Comparison of ENCODE assay signal across 13 cellular contexts in genomic region chr12:31962076-31962475, GRCh38. TPM values are rescaled to one million over a fixed set of nuclear protein-coding genes. Genes with fewer than 3 reads are reported as not detected.
DNase-seq lines count a peak whose midpoint lies in the region; ATAC-seq, FAIRE-seq and TF ChIP-seq lines count a peak whose summit lies in the region.
"Had no signal": no experiment of that assay in that cellular context is flagged by ENCODE, and none has a peak within 500 bp of the region (broad histone marks: within the 10 kb centered on the region; RNA-seq: fewer than 3 reads in every experiment).

No MANE protein-coding gene starts in this region.

- ATAC-seq in T-helper 17 cell: no peak
- no peak for ATAC-seq in GM18502 (IDR thresholded peaks at IDR 0.05; ENCODE audit: poor library complexity, unreplicated experiment)
- ATAC-seq in GM21447 (IDR thresholded peaks at IDR 0.05; ENCODE audit: unreplicated experiment): no peak

- peaks cover 10% of the 10 kb centered on the region for H3K9me3 Mint-ChIP-seq in activated CD4-positive, alpha-beta T cell treated with anti-CD3 and anti-CD28 coated beads, Interleukin-2, amount 10 ng/mL, durations not matched to agents 24 days and 14 days

- H3K4me3 Mint-ChIP-seq in activated CD4-positive, alpha-beta T cell treated with anti-CD3 and anti-CD28 coated beads, Interleukin-2, amount 10 ng/mL, durations not matched to agents 24 days and 14 days: peak overlapping the region; percentile 87
- H3K4me3 Mint-ChIP-seq in T-helper 17 cell: peak overlapping the region; percentile 93

- TF ChIP-seq CTCF in hepatocyte (IDR thresholded peaks at IDR 0.05; ENCODE audit: poor library complexity) (no peak), tibial artery (IDR thresholded peaks at IDR 0.05) (no peak)

- H3K79me2 ChIP-seq in hepatocyte: peaks cover 70% of the 10 kb centered on the region

- peaks cover 67% of the 10 kb centered on the region for H3K36me3 Mint-ChIP-seq in activated CD4-positive, alpha-beta T cell treated with anti-CD3 and anti-CD28 coated beads, Interleukin-2, amount 10 ng/mL, durations not matched to agents 24 days and 14 days (ENCODE audit: low read depth)
- H3K36me3 Mint-ChIP-seq in T-helper 17 cell (ENCODE audit: low read depth): peaks cover 9% of the 10 kb centered on the region

- no peaks in the 10 kb centered on the region for H3K27me3 Mint-ChIP-seq in activated CD4-positive, alpha-beta T cell treated with anti-CD3 and anti-CD28 coated beads, Interleukin-2, amount 10 ng/mL, durations not matched to agents 24 days and 14 days
- H3K27me3 Mint-ChIP-seq in T-helper 17 cell: no peaks in the 10 kb centered on the region

- DNase-seq in activated CD4-positive, alpha-beta T cell treated with anti-CD3 and anti-CD28 coated beads, Interleukin-2, amount 10 ng/mL, durations not matched to agents 24 days and 14 days: no peak
- no peak for DNase-seq in activated CD4-positive, alpha-beta T cell treated with anti-CD3 and anti-CD28 coated beads for 4 hours
- no peak for DNase-seq in T-helper 17 cell
- DNase-seq in hepatocyte (ENCODE audit: low spot score): peak; percentile 37
- peak; percentile 84 for DNase-seq in small intestine
- no peak for DNase-seq in tibial artery
- DNase-seq: ACHN, GDM1, H9, NCI-H748 treated with DMSO at 0.1 percent for 48 hours had no signal

- H3K9me2 ChIP-seq in hepatocyte (replicated peaks; ENCODE audit: insufficient read depth): no peaks in the 10 kb centered on the region

- peaks cover 14% of the 10 kb centered on the region for H4K20me1 ChIP-seq in hepatocyte (ENCODE audit: insufficient read depth, poor library complexity, severe bottlenecking)

- WGBS in hepatocyte (ENCODE audit: low lambda C conversion rate, missing lambda C conversion rate): 57% methylated on average over 4 of the region's 4 CpGs
- 11 to 61% (median 20%) methylated on average over 4 of the region's 4 CpGs for WGBS in small intestine, 3 donors

- no peaks in the 10 kb centered on the region for H3K9me3 ChIP-seq in T-helper 17 cell (ENCODE audit: control insufficient read depth, low read length, poor library complexity, severe bottlenecking)
- H3K9me3 ChIP-seq in hepatocyte (ENCODE audit: low read depth): no peaks in the 10 kb centered on the region
- H3K9me3 ChIP-seq in small intestine (ENCODE audit: control insufficient read depth, low read depth): no peaks in the 10 kb centered on the region
- no peaks in the 10 kb centered on the region for H3K9me3 ChIP-seq in tibial artery

- H3K27ac Mint-ChIP-seq in activated CD4-positive, alpha-beta T cell treated with anti-CD3 and anti-CD28 coated beads, Interleukin-2, amount 10 ng/mL, durations not matched to agents 24 days and 14 days: peak overlapping the region; percentile 66
- peak overlapping the region; percentile 95 for H3K27ac Mint-ChIP-seq in T-helper 17 cell

- H3K27ac ChIP-seq in hepatocyte (peak overlapping the region; percentile 94), small intestine (ENCODE audit: low read depth in 1 of 2, low read length in 1 of 2) (peak overlapping the region in 1 of 2 donors; percentile 56), tibial artery (no peak overlapping the region)

- no peaks in the 10 kb centered on the region for H3K27me3 ChIP-seq in hepatocyte
- H3K27me3 ChIP-seq in small intestine (ENCODE audit: control insufficient read depth in 2 of 2, insufficient read depth in 2 of 2, low read length in 2 of 2): no peaks in the 10 kb centered on the region
- no peaks in the 10 kb centered on the region for H3K27me3 ChIP-seq in tibial artery

- intact Hi-C loops in activated CD4-positive, alpha-beta T cell treated with anti-CD3 and anti-CD28 coated beads, Interleukin-2, amount 10 ng/mL, durations not matched to agents 24 days and 14 days (cut with micrococcal nuclease): loop anchor here (5.0 to 10.0 kb wide), 4 partner anchors 160 to 637 kb away; partner anchors contain the start of gene SINHCAF
- intact Hi-C loops in tibial artery (cut with DNase I; ENCODE audit: low total_unique reads): loop anchor here (10.0 kb wide), 1 partner anchor 237 kb away; the partner anchor contains the start of gene AMN1

- FAIRE-seq in small intestine (lab: Jason Lieb, UNC): no peak
- FAIRE-seq: colon had no signal

- H2AFZ ChIP-seq in hepatocyte: no peak overlapping the region

- H3K36me3 ChIP-seq in hepatocyte (replicated peaks; ENCODE audit: insufficient read depth, low read depth): no peaks in the 10 kb centered on the region
- H3K36me3 ChIP-seq in small intestine (ENCODE audit: control insufficient read depth in 2 of 2, insufficient read depth in 2 of 2, low read length in 2 of 2): peaks cover 7 to 10% of the 10 kb centered on the region in 2 donors
- peaks cover 6 to 24% (median 17%) of the 10 kb centered on the region in 3 donors for H3K36me3 ChIP-seq in tibial artery

- H3K4me3 ChIP-seq in hepatocyte (no peak overlapping the region), small intestine (ENCODE audit: low read depth in 1 of 2, low read length in 2 of 2) (peak overlapping the region in 1 of 2 donors; percentile 95), tibial artery (no peak overlapping the region)

- H3K4me2 ChIP-seq in hepatocyte: peak overlapping the region; percentile 76

- H3K4me1 ChIP-seq in hepatocyte (ENCODE audit: insufficient read depth): peaks cover 10% of the 10 kb centered on the region
- H3K4me1 ChIP-seq in small intestine (ENCODE audit: control insufficient read depth in 2 of 2, insufficient read depth in 1 of 2, low read depth in 1 of 2, low read length in 1 of 2): peaks cover 2 to 12% of the 10 kb centered on the region in 2 donors
- H3K4me1 ChIP-seq in tibial artery: peaks cover 0 to 56% (median 33%) of the 10 kb centered on the region in 4 donors

- H3K4me1 Mint-ChIP-seq in activated CD4-positive, alpha-beta T cell treated with anti-CD3 and anti-CD28 coated beads, Interleukin-2, amount 10 ng/mL, durations not matched to agents 24 days and 14 days: peaks cover 67% of the 10 kb centered on the region
- H3K4me1 Mint-ChIP-seq in T-helper 17 cell: peaks cover 66% of the 10 kb centered on the region

RNA-seq across cellular contexts. Expression of gene RESF1, which starts 2.9 kb away (rescaled TPM):
- total RNA-seq in activated CD4-positive, alpha-beta T cell treated with anti-CD3 and anti-CD28 coated beads, Interleukin-2, amount 10 ng/mL, durations not matched to agents 24 days and 14 days: 51.1 and 55.5 TPM in 2 replicates
- 100 to 1,000 TPM; 128 to 164 TPM for total RNA-seq in T-helper 17 cell
- 63.8 and 91.5 TPM in 2 replicates for total RNA-seq in hepatocyte
- 23.9 and 28.8 TPM in 2 replicates for polyA plus RNA-seq in hepatocyte
- polyA plus RNA-seq in small intestine: 100 to 1,000 TPM in 2 of 3 donors, 10 to 100 TPM in 1; 34.6 to 134 (median 103) TPM

Comparison
In these comparisons a context has a peak if more than half of its experiments do, and no peak if none do; other contexts are left out.
1. DNase-seq: peak in hepatocyte (single experiment) and small intestine (single experiment); none in activated CD4-positive, alpha-beta T cell treated with anti-CD3 and anti-CD28 coated beads, Interleukin-2, amount 10 ng/mL, durations not matched to agents 24 days and 14 days (single experiment), activated CD4-positive, alpha-beta T cell treated with anti-CD3 and anti-CD28 coated beads for 4 hours (0 of 2), T-helper 17 cell (0 of 3) and tibial artery (0 of 2).